Comparison of ENCODE assay signal across 21 cellular contexts in genomic region chr2:184155791-184156190, GRCh38.
"Had no signal": no experiment of that assay in that cellular context is flagged by ENCODE, and none has a peak within 500 bp of the region (broad histone marks: within the 10 kb centered on the region; RNA-seq: fewer than 3 reads in every experiment).

No MANE protein-coding gene starts in this region.

- H3K36me3 ChIP-seq: colonic mucosa, esophagus squamous epithelium, gastrocnemius medialis, heart right ventricle, left lung, lower lobe of right lung had no signal

- H3K27me3 ChIP-seq: colonic mucosa, esophagus squamous epithelium, gastrocnemius medialis, heart right ventricle, left lung had no signal

- H3K9me3 ChIP-seq: colonic mucosa, esophagus squamous epithelium, gastrocnemius medialis had no signal

- DNase-seq: colonic mucosa; cortex of kidney; effector CD8-positive, alpha-beta T cell; effector memory CD8-positive, alpha-beta T cell; endodermal cell; erythroblast; esophagus squamous epithelium; foreskin fibroblast; foreskin melanocyte; gastrocnemius medialis; glutamatergic neuron; head of caudate nucleus; heart right ventricle; hippocampal formation; left cardiac atrium; left lung; left ventricle myocardium superior; lower lobe of right lung; mesenchymal stem cell; midbrain; naive thymus-derived CD4-positive, alpha-beta T cell had no signal

- H3K4me3 ChIP-seq: colonic mucosa, esophagus squamous epithelium, gastrocnemius medialis, heart right ventricle, left lung, lower lobe of right lung had no signal

- H3K4me1 ChIP-seq: colonic mucosa, esophagus squamous epithelium, gastrocnemius medialis, heart right ventricle, left lung, lower lobe of right lung had no signal
